ENCODE assay signal across 29 cellular contexts in genomic region chr1:184533915-184534314, GRCh38.
A peak's percentile ranks its signal among the peaks of the same experiment; 100 is the strongest.
DNase-seq lines count a peak whose midpoint lies in the region; ATAC-seq and TF ChIP-seq lines count a peak whose summit lies in the region.
"Had no signal": no experiment of that assay in that cellular context is flagged by ENCODE, and none has a peak within 500 bp of the region (broad histone marks: within the 10 kb centered on the region; RNA-seq: fewer than 3 reads in every experiment).

No MANE protein-coding gene starts in this region.

- H3K27me3 ChIP-seq in heart right ventricle, result no peaks in the 10 kb centered on the region
- H3K27me3 ChIP-seq in skeletal muscle tissue (ENCODE audit: control insufficient read depth in 3 of 3, insufficient read depth in 3 of 3, low read length in 3 of 3), result no peaks in the 10 kb centered on the region
- H3K27me3 ChIP-seq: colonic mucosa, left lung, SJCRH30, tibial artery had no signal

- no peak overlapping the region for H3K9ac ChIP-seq in skeletal muscle tissue (ENCODE audit: low read depth in 1 of 3, low read length in 3 of 3)

- H3K27ac ChIP-seq in heart right ventricle (peak overlapping the region; percentile 2 to 82 (median 70)), skeletal muscle tissue (ENCODE audit: low read depth, low read length) (peak overlapping the region; percentile 15)
- H3K27ac ChIP-seq: colonic mucosa, left lung had no signal

- peaks cover 0 to 21% (median 6%) of the 10 kb centered on the region in 11 donors for H3K9me3 ChIP-seq in heart right ventricle
- H3K9me3 ChIP-seq in mucosa of descending colon, result no peaks in the 10 kb centered on the region
- H3K9me3 ChIP-seq in skeletal muscle tissue (ENCODE audit: control insufficient read depth in 3 of 3, low read length in 3 of 3), result peaks cover 0 to 7% (median 5%) of the 10 kb centered on the region in 3 donors
- H3K9me3 ChIP-seq: colonic mucosa, SJCRH30 had no signal

- intact Hi-C loops in heart right ventricle (cut with DNase I) (no loop called here), left ventricle myocardium superior (cut with micrococcal nuclease) (no loop called here), mucosa of descending colon (cut with DNase I, micrococcal nuclease) (no loop called here)

- peaks cover 0 to 6% (median 0%) of the 10 kb centered on the region in 9 donors for H3K36me3 ChIP-seq in heart right ventricle
- H3K36me3 ChIP-seq in mucosa of descending colon (ENCODE audit: low read depth), result no peaks in the 10 kb centered on the region
- H3K36me3 ChIP-seq in skeletal muscle tissue (ENCODE audit: control insufficient read depth in 3 of 3, insufficient read depth in 3 of 3, low read length in 3 of 3), result peaks cover 4 to 5% (median 4%) of the 10 kb centered on the region in 3 donors
- H3K36me3 ChIP-seq: colonic mucosa, left lung, SJCRH30, tibial artery had no signal

- H3K4me1 ChIP-seq in heart right ventricle (peaks cover 0 to 61% (median 42%) of the 10 kb centered on the region in 9 donors), mucosa of descending colon (ENCODE audit: low read depth) (no peaks in the 10 kb centered on the region), skeletal muscle tissue (ENCODE audit: control insufficient read depth in 3 of 3, insufficient read depth in 3 of 3, low read length in 3 of 3) (peaks cover 15 to 24% (median 24%) of the 10 kb centered on the region in 3 donors)
- H3K4me1 ChIP-seq: colonic mucosa had no signal

- DNase-seq in heart right ventricle (no peak), left ventricle myocardium superior (no peak), mucosa of descending colon (no peak), SHP77 (lab: John Stamatoyannopoulos, UW) (no peak), SHP77 treated with DMSO at 0.1 percent for 48 hours (lab: John Stamatoyannopoulos, UW) (no peak), HPDE6-E6E7 (ENCODE audit: extremely low spot score) (no peak), NCI-H345 treated with DMSO at 0.1 percent for 48 hours (lab: John Stamatoyannopoulos, UW; ENCODE audit: unreplicated experiment) (no peak)
- DNase-seq: activated CD4-positive, alpha-beta T cell treated with anti-CD3 and anti-CD28 coated beads for 48 hours; activated naive CD4-positive, alpha-beta T cell treated with anti-CD3 and anti-CD28 coated beads, Interleukin-2, amount 50 U/mL, for 16 hours; activated T-cell treated with anti-CD3 and anti-CD28 coated beads for 4 hours; amniotic stem cell; colonic mucosa; effector CD4-positive, alpha-beta T cell; GDM1; HFFc6; IMR-90; left lung; MV-4-11; naive thymus-derived CD8-positive, alpha-beta T cell; NCI-H1436; NCI-H226; occipital lobe; stimulated activated CD8-positive, alpha-beta memory T cell treated with anti-CD3 and anti-CD28 coated beads, Interleukin-4, amount 100 ng/mL, for 48 hours; stimulated activated naive CD8-positive, alpha-beta T cell treated with anti-CD3 and anti-CD28 coated beads, Interleukin-15, amount 100 ng/mL, for 72 hours; T1000; tibial artery had no signal

- ATAC-seq in heart right ventricle (no peak), left ventricle myocardium superior (no peak), mucosa of descending colon (peak; percentile 68)
- ATAC-seq: GM23338; left lung; naive thymus-derived CD8-positive, alpha-beta T cell; stimulated activated naive CD8-positive, alpha-beta T cell treated with anti-CD3 and anti-CD28 coated beads, Interleukin-15, amount 100 ng/mL, for 72 hours had no signal

- 88 to 91% methylated on average over 4 of the region's 4 CpGs for WGBS in heart right ventricle, 2 donors

- TF ChIP-seq CTCF in heart right ventricle (IDR thresholded peaks at IDR 0.05) (no peak), mucosa of descending colon (IDR thresholded peaks at IDR 0.05) (no peak)

- no peak overlapping the region for H3K4me3 ChIP-seq in heart right ventricle
- no peak overlapping the region for H3K4me3 ChIP-seq in mucosa of descending colon
- no peak overlapping the region for H3K4me3 ChIP-seq in skeletal muscle tissue (ENCODE audit: low read length in 3 of 3)
- H3K4me3 ChIP-seq: colonic mucosa, GM23338, left lung, SJCRH30, tibial artery had no signal
